8 cellular contexts compared by ENCODE assay signal in genomic region chr11:62880803-62881578, GRCh38.
DNase-seq lines count a peak whose midpoint lies in the region; ATAC-seq and TF ChIP-seq lines count a peak whose summit lies in the region.

Gene SLC3A2 (plus strand): TSS chr11:62880896. CDS start chr11:62881024, 128 bp downstream.

- DNase-seq in DMS 273 treated with DMSO at 0.1 percent for 48 hours (lab: John Stamatoyannopoulos, UW): peak; percentile 51
- peak in 74 of 76 experiments; percentile 36 to 93 (median 83) for DNase-seq in HUDEP-2 (lab: John Stamatoyannopoulos, UW; ENCODE audit: unreplicated experiment in 76 of 76)
- DNase-seq in OCI-M1 (lab: John Stamatoyannopoulos, UW): peak; percentile 94
- peak; percentile 85 for DNase-seq in activated T-cell treated with anti-CD3 and anti-CD28 coated beads for 48 hours (ENCODE audit: low read depth)
- DNase-seq in erythroblast (lab: John Stamatoyannopoulos, UW): peak; percentile 97 to 98
- DNase-seq in stimulated activated CD8-positive, alpha-beta memory T cell treated with anti-CD3 and anti-CD28 coated beads, Interleukin-7, amount 100 ng/mL, for 4 hours (ENCODE audit: low read depth in 2 of 2): peak; percentile 81 to 87

- peak within 1 kb of the TSS; percentile 100 for H3K27ac ChIP-seq in muscle layer of colon (ENCODE audit: low read depth, low read length)

- peak; percentile 99 for TF ChIP-seq POLR2A in erythroblast (IDR thresholded peaks at IDR 0.05; ENCODE audit: low read length)

- H3K9me3 ChIP-seq in muscle layer of colon (ENCODE audit: low read length): no peaks in the 10 kb centered on the region

- peak within 1 kb of the TSS; percentile 80 to 90 for H3K4me3 ChIP-seq in muscle layer of colon (ENCODE audit: low read depth in 1 of 2, low read length in 2 of 2)

- no peaks in the 10 kb centered on the region for H3K27me3 ChIP-seq in muscle layer of colon (ENCODE audit: control insufficient read depth in 1 of 2, insufficient read depth in 2 of 2, low read length in 2 of 2)

- ATAC-seq in GM21367 (IDR thresholded peaks at IDR 0.05; ENCODE audit: unreplicated experiment): peak; percentile 61

- peaks cover 34% of the 10 kb centered on the region for H3K36me3 ChIP-seq in muscle layer of colon (ENCODE audit: insufficient read depth, low read length)

- H3K9ac ChIP-seq in muscle layer of colon (ENCODE audit: low read length): peak within 1 kb of the TSS; percentile 93

- peaks cover 38% of the 10 kb centered on the region for H3K4me1 ChIP-seq in muscle layer of colon (ENCODE audit: insufficient read depth, low read length)

Comparison
In these comparisons a context has a peak if more than half of its experiments do, and no peak if none do; other contexts are left out.
1. Peak in every context shown above with its lines: DNase-seq, ATAC-seq, H3K4me3 ChIP-seq and H3K27ac ChIP-seq.